22 cellular contexts compared by ENCODE assay signal in the genomic region with DNA sequence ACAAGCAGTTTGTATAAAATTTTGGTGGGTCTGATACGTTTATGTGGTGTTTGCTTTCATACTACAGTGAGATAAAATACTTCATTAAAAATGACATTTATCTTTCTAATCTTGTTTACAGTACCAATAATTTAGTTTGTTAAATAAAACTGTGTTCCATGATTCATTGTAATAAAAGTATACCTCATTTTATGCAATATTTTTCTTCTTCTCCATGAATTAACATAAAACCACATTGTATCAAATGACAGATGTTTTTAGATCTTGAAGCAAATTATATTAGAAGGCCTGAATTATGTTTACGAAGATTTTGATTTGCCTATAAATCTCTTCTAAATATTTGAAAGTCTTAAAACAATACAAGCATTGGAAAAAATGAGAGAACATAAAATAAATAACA.
DNase-seq lines count a peak whose midpoint lies in the region; ATAC-seq, FAIRE-seq and TF ChIP-seq lines count a peak whose summit lies in the region.
"Had no signal": no experiment of that assay in that cellular context is flagged by ENCODE, and none has a peak within 500 bp of the region (broad histone marks: within the 10 kb centered on the region; RNA-seq: fewer than 3 reads in every experiment).

No MANE protein-coding gene starts in this region.

- intact Hi-C loops in PC-3 (cut with micrococcal nuclease) = loop anchor here (2.0 kb wide), 3 partner anchors 30 to 280 kb away; no protein-coding TSS in a partner anchor
- intact Hi-C loops in sigmoid colon (cut with DNase I) = no loop called here

- no peak overlapping the region for H3K4me3 Mint-ChIP-seq in GM23338
- H3K4me3 Mint-ChIP-seq: CD4-positive, alpha-beta memory T cell; HFFc6 had no signal

- CTCF ChIA-PET in PC-3 (lab: Charles Lee) = no interaction called here

- H3K27me3 ChIP-seq in PC-3 (ENCODE audit: low read length) (no peaks in the 10 kb centered on the region), sigmoid colon (no peaks in the 10 kb centered on the region), GM23338 (ENCODE audit: insufficient read depth) (no peaks in the 10 kb centered on the region)

- POLR2A ChIA-PET in PC-3 (lab: Charles Lee; ENCODE audit: unreplicated experiment) = no interaction called here

- H3K9me2 ChIP-seq in PC-3 (replicated peaks; ENCODE audit: low read length) (no peaks in the 10 kb centered on the region), GM23338 (ENCODE audit: insufficient read depth) (no peaks in the 10 kb centered on the region)

- FAIRE-seq in colon (lab: Jason Lieb, UNC) (peak; percentile 24), islet of Langerhans (lab: Jason Lieb, UNC) (peak; percentile 5)
- FAIRE-seq: GM12891, GM18507, H54 had no signal

- no peak overlapping the region for H3K27ac Mint-ChIP-seq in GM23338
- H3K27ac Mint-ChIP-seq: CD4-positive, alpha-beta memory T cell; HFFc6 had no signal

- peak overlapping the region; percentile 82 for H3K27ac ChIP-seq in 22Rv1
- no peak overlapping the region for H3K27ac ChIP-seq in PC-3 (ENCODE audit: low read length)
- no peak overlapping the region for H3K27ac ChIP-seq in sigmoid colon
- no peak overlapping the region for H3K27ac ChIP-seq in GM23338 (ENCODE audit: low read depth)

- peak; percentile 88 for ATAC-seq in PC-3
- ATAC-seq in GM23338 = no peak

- no peak for TF ChIP-seq EP300 in sigmoid colon (IDR thresholded peaks at IDR 0.05)

- H2AFZ ChIP-seq in PC-3 (ENCODE audit: low read length) = no peak overlapping the region
- H2AFZ ChIP-seq in GM23338 = no peak overlapping the region

- H3K36me3 ChIP-seq in PC-3 (ENCODE audit: low read depth, low read length) (no peaks in the 10 kb centered on the region), sigmoid colon (no peaks in the 10 kb centered on the region), GM23338 (ENCODE audit: insufficient read depth) (no peaks in the 10 kb centered on the region)
- H3K36me3 ChIP-seq: HAP-1 had no signal

- no peaks in the 10 kb centered on the region for H3K4me1 Mint-ChIP-seq in GM23338
- H3K4me1 Mint-ChIP-seq: CD4-positive, alpha-beta memory T cell had no signal

- DNase-seq in PC-3 = no peak
- DNase-seq in sigmoid colon = no peak
- no peak for DNase-seq in NCI-H1417 treated with DMSO at 0.1 percent for 48 hours (lab: John Stamatoyannopoulos, UW)
- DNase-seq in GM23338 (ENCODE audit: low spot score) = no peak
- DNase-seq in foreskin fibroblast = no peak
- DNase-seq: 8988T; C1 segment of cervical spinal cord; Calu3; CD4-positive, alpha-beta memory T cell; COR-L47; DMS53; DMS79 treated with DMSO at 0.1 percent for 48 hours; GF-D8; GOT3; HFFc6 had no signal

- H3K4me2 ChIP-seq in PC-3 (ENCODE audit: low read length) (no peak overlapping the region), GM23338 (no peak overlapping the region)

- 52 to 55% methylated on average over 2 of the region's 2 CpGs for WGBS in sigmoid colon, 2 donors

- BruUV-seq in PC-3 (replicated peaks; lab: Mats Ljungman, UMichigan) = no TSS peak

- no peaks in the 10 kb centered on the region for H3K79me2 ChIP-seq in PC-3 (ENCODE audit: low read length)
- no peaks in the 10 kb centered on the region for H3K79me2 ChIP-seq in GM23338 (replicated peaks; ENCODE audit: insufficient read depth)

- H3K9me3 Mint-ChIP-seq in GM23338 = peaks cover 13% of the 10 kb centered on the region

- no peaks in the 10 kb centered on the region for H3F3A ChIP-seq in PC-3 (ENCODE audit: low read length, unreplicated experiment)
- no peaks in the 10 kb centered on the region for H3F3A ChIP-seq in GM23338 (replicated peaks; ENCODE audit: low read depth)

- H3K9ac ChIP-seq in PC-3 (ENCODE audit: low read length) = no peak overlapping the region

- H3K4me1 ChIP-seq in PC-3 (ENCODE audit: insufficient read depth, low read length) (no peaks in the 10 kb centered on the region), sigmoid colon (no peaks in the 10 kb centered on the region), GM23338 (ENCODE audit: insufficient read depth) (no peaks in the 10 kb centered on the region)
- H3K4me1 ChIP-seq: HAP-1 had no signal

- no peak overlapping the region for H3K4me3 ChIP-seq in PC-3 (ENCODE audit: low read length)
- H3K4me3 ChIP-seq in sigmoid colon = no peak overlapping the region
- no peak overlapping the region for H3K4me3 ChIP-seq in GM23338
- no peak overlapping the region for H3K4me3 ChIP-seq in foreskin fibroblast (ENCODE audit: low read depth in 1 of 2, low read length in 2 of 2)
- H3K4me3 ChIP-seq: HAP-1 had no signal

- TF ChIP-seq POLR2A in sigmoid colon (IDR thresholded peaks at IDR 0.05) = no peak

- peaks cover 4% of the 10 kb centered on the region; the same call in 1 of the 3 replicates for H3K36me3 Mint-ChIP-seq in GM23338 (ENCODE audit: low read depth)
- H3K36me3 Mint-ChIP-seq: CD4-positive, alpha-beta memory T cell had no signal

- H3K27me3 Mint-ChIP-seq in GM23338 (ENCODE audit: insufficient read depth, low read depth, poor library complexity) = no peaks in the 10 kb centered on the region
- H3K27me3 Mint-ChIP-seq: CD4-positive, alpha-beta memory T cell had no signal

- TF ChIP-seq CTCF in 22Rv1 (IDR thresholded peaks at IDR 0.05) (no peak), PC-3 (conservative IDR thresholded peaks at IDR 0.05; ENCODE audit: low read depth, low read length) (no peak), sigmoid colon (IDR thresholded peaks at IDR 0.05) (no peak), GM23338 (conservative IDR thresholded peaks at IDR 0.05; ENCODE audit: low read depth in 2 of 2) (no peak), foreskin fibroblast (IDR thresholded peaks at IDR 0.05; ENCODE audit: low read depth, low read length) (no peak)

- H4K20me1 ChIP-seq in PC-3 (ENCODE audit: low read length) (no peaks in the 10 kb centered on the region), GM23338 (replicated peaks; ENCODE audit: insufficient read depth) (no peaks in the 10 kb centered on the region)

- H3K9me3 ChIP-seq in PC-3 (ENCODE audit: low read length) (no peaks in the 10 kb centered on the region), sigmoid colon (peaks cover 0 to 2% (median 0%) of the 10 kb centered on the region in 4 donors)
- H3K9me3 ChIP-seq: HAP-1 had no signal

TF ChIP-seq in GM23338, 12 proteins besides CTCF, POLR2A, EP300 and RAD21:
- no peak for TF ChIP-seq POLR2AphosphoS5 (IDR thresholded peaks at IDR 0.05; ENCODE audit: low read depth)
- TF ChIP-seq EZH2phosphoT487 (IDR thresholded peaks at IDR 0.05; ENCODE audit: unreplicated experiment) = no peak
- TF ChIP-seq ZNF331 (CRISPR knock-in tag; IDR thresholded peaks at IDR 0.05; ENCODE audit: low read depth) = no peak
